In the genomic region with DNA sequence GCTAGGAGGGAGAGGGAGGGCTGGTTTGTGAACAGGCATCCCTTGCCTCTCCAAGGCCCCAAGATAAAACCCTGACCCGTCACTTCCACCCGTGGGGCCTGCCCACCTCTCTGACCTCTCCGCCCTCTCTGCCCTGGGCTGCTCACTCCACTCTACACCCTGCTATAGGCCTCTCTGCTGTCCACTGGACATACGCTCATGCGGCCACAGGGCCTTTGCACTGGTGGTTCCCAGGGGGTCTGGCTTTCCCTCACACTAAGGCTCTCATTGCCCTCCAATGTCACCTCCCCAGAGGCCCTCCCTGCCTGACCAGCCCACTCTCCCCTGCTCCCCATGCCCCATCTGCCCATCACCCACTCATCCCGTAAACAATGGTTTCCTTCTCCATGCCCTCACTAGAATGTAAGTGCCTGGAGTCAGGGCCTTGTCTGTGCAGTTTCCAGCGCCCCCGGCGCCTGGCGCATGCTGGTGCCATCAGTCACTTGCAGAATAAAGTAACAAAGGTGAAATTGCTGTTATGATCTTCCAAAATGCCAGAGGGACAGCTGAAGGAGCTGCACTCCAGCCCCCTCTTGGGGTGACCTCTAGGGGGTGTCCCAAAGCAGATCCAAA, we compare ENCODE assay signal across 1 cellular context.
TF ChIP-seq lines count a peak whose summit lies in the region.

No MANE protein-coding gene starts in this region.

TF ChIP-seq in HEK293, 187 proteins besides CTCF, POLR2A, EP300 and RAD21 (continued from another document):
- TF ChIP-seq, protein P1, sequence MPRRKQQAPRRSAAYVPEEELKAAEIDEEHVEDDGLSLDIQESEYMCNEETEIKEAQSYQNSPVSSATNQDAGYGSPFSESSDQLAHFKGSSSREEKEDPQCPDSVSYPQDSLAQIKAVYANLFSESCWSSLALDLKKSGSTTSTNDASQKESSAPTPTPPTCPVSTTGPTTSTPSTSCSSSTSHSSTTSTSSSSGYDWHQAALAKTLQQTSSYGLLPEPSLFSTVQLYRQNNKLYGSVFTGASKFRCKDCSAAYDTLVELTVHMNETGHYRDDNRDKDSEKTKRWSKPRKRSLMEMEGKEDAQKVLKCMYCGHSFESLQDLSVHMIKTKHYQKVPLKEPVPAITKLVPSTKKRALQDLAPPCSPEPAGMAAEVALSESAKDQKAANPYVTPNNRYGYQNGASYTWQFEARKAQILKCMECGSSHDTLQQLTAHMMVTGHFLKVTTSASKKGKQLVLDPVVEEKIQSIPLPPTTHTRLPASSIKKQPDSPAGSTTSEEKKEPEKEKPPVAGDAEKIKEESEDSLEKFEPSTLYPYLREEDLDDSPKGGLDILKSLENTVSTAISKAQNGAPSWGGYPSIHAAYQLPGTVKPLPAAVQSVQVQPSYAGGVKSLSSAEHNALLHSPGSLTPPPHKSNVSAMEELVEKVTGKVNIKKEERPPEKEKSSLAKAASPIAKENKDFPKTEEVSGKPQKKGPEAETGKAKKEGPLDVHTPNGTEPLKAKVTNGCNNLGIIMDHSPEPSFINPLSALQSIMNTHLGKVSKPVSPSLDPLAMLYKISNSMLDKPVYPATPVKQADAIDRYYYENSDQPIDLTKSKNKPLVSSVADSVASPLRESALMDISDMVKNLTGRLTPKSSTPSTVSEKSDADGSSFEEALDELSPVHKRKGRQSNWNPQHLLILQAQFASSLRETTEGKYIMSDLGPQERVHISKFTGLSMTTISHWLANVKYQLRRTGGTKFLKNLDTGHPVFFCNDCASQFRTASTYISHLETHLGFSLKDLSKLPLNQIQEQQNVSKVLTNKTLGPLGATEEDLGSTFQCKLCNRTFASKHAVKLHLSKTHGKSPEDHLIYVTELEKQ (tag by site-specific recombination; IDR thresholded peaks at IDR 0.05; ENCODE audit: borderline replicate concordance) = no peak
- TF ChIP-seq KLF9 (tag by site-specific recombination; IDR thresholded peaks at IDR 0.05; ENCODE audit: low read depth) (no peak), ZNF561 (tag by site-specific recombination; IDR thresholded peaks at IDR 0.05; ENCODE audit: borderline replicate concordance) (no peak), ZNF664 (tag by site-specific recombination; IDR thresholded peaks at IDR 0.05) (no peak), ZNF366 (tag by site-specific recombination; conservative IDR thresholded peaks at IDR 0.05) (no peak)
